8 cellular contexts compared by ENCODE assay signal in the genomic region with DNA sequence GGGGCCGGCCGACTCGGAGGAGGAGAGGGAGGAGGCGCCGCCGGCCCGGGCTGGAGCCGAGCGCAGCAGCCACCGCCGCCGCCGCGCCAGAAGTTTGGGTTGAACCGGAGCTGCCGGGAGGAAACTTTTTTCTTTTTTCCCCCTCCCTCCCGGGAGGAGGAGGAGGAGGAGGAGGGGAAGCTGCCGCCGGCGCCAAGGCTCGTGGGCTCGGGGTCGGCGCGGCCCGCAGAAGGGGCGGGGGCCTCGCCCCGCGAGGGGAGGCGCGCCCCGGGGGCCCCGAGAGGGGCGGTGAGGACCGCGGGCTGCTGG. TPM values are rescaled to one million over a fixed set of nuclear protein-coding genes. Genes with fewer than 3 reads are reported as not detected.
DNase-seq lines count a peak whose midpoint lies in the region; ATAC-seq and TF ChIP-seq lines count a peak whose summit lies in the region.

No MANE protein-coding gene starts in this region.

- POLR2A ChIA-PET in activated CD4-positive, alpha-beta T cell treated with anti-CD3 and anti-CD28 coated beads for 36 hours (lab: Charles Lee), result no interaction called here

- no peak for TF ChIP-seq POLR2A in lower leg skin (IDR thresholded peaks at IDR 0.05)

- CTCF ChIA-PET in activated CD4-positive, alpha-beta T cell treated with anti-CD3 and anti-CD28 coated beads for 36 hours (lab: Charles Lee), result interaction anchor here (0.8 to 0.9 kb wide), 3 partner anchors 17 to 267 kb away, joined by 3 to 5 read pairs (median 3); no protein-coding TSS in a partner anchor

- peaks cover 42% of the 10 kb centered on the region for H3K27me3 Mint-ChIP-seq in activated CD4-positive, alpha-beta T cell treated with anti-CD3 and anti-CD28 coated beads for 36 hours
- H3K27me3 Mint-ChIP-seq in brain, result peaks cover 15% of the 10 kb centered on the region

- H3K4me1 ChIP-seq in thymus (ENCODE audit: control insufficient read depth, insufficient read depth, low read length), result peaks cover 11% of the 10 kb centered on the region

- H3K4me1 Mint-ChIP-seq in activated CD4-positive, alpha-beta T cell treated with anti-CD3 and anti-CD28 coated beads for 36 hours, result peaks cover 24% of the 10 kb centered on the region
- H3K4me1 Mint-ChIP-seq in brain, result peaks cover 65% of the 10 kb centered on the region

- no peaks in the 10 kb centered on the region for H3K9me3 ChIP-seq in thymus (ENCODE audit: control insufficient read depth)

- intact Hi-C loops in activated CD4-positive, alpha-beta T cell treated with anti-CD3 and anti-CD28 coated beads for 36 hours (cut with DNase I, micrococcal nuclease), result loop anchor here (1.0 to 10.0 kb wide), 6 partner anchors 109 to 610 kb away; partner anchors contain the start of gene STRN (in 1 of the 2)
- intact Hi-C loops in lower leg skin (cut with DNase I; ENCODE audit: low total_unique reads), result no loop called here

- ATAC-seq in activated CD4-positive, alpha-beta T cell treated with anti-CD3 and anti-CD28 coated beads for 36 hours, result no peak
- ATAC-seq in GM18502 (IDR thresholded peaks at IDR 0.05; ENCODE audit: poor library complexity, unreplicated experiment), result no peak

- no peaks in the 10 kb centered on the region for H3K36me3 Mint-ChIP-seq in activated CD4-positive, alpha-beta T cell treated with anti-CD3 and anti-CD28 coated beads for 36 hours (ENCODE audit: low read depth)
- H3K36me3 Mint-ChIP-seq in brain, result no peaks in the 10 kb centered on the region

- WGBS in lower leg skin, 2 donors, result 0% methylated on average over 10 to 13 of the region's 37 CpGs
- under 1% methylated on average over 33 of the region's 37 CpGs for WGBS in thymus

- no peaks in the 10 kb centered on the region for H3K9me3 Mint-ChIP-seq in activated CD4-positive, alpha-beta T cell treated with anti-CD3 and anti-CD28 coated beads for 36 hours (ENCODE audit: low read depth)
- no peaks in the 10 kb centered on the region for H3K9me3 Mint-ChIP-seq in brain

- H3K4me3 ChIP-seq in lower leg skin (ENCODE audit: low read depth, poor library complexity, severe bottlenecking) (peak overlapping the region; percentile 89), thymus (ENCODE audit: low read length) (peak overlapping the region; percentile 72)

- H3K27ac ChIP-seq in thymus (ENCODE audit: low read depth), result peak overlapping the region; percentile 68

- TF ChIP-seq CTCF in brain (conservative IDR thresholded peaks at IDR 0.05), result no peak
- TF ChIP-seq CTCF in lower leg skin (IDR thresholded peaks at IDR 0.05), result no peak

- peaks cover 45% of the 10 kb centered on the region for H3K27me3 ChIP-seq in thymus (ENCODE audit: control insufficient read depth, insufficient read depth)

- no peak overlapping the region for H3K27ac Mint-ChIP-seq in activated CD4-positive, alpha-beta T cell treated with anti-CD3 and anti-CD28 coated beads for 36 hours
- H3K27ac Mint-ChIP-seq in brain, result no peak overlapping the region

- peak overlapping the region; percentile 56 for H3K4me3 Mint-ChIP-seq in activated CD4-positive, alpha-beta T cell treated with anti-CD3 and anti-CD28 coated beads for 36 hours
- H3K4me3 Mint-ChIP-seq in brain, result peak overlapping the region in 3 of 5 experiments; percentile 61 to 83 (median 72)

- H3K36me3 ChIP-seq in thymus (ENCODE audit: control insufficient read depth, insufficient read depth), result no peaks in the 10 kb centered on the region

- no peak for DNase-seq in activated CD4-positive, alpha-beta T cell treated with anti-CD3 and anti-CD28 coated beads for 36 hours
- no peak for DNase-seq in activated CD4-positive, alpha-beta T cell treated with anti-CD3 and anti-CD28 coated beads, Interleukin-2, amount 50 U/mL, for 48 hours
- DNase-seq in lower leg skin (ENCODE audit: low spot score in 2 of 2), result no peak
- DNase-seq in hepatic stellate cell (ENCODE audit: low spot score), result no peak
- DNase-seq in stimulated activated CD4-positive, alpha-beta T cell treated with anti-CD3 and anti-CD28 coated beads, Interleukin-12 subunit alpha, Interleukin-12 subunit beta, amount 100 ng/mL, for 4 hours, result no peak

RNA-seq across cellular contexts. Expression of gene CRIM1, which starts 0.3 kb away (rescaled TPM):
- 1 to 10 TPM; 3.9 to 5.2 TPM for total RNA-seq in activated CD4-positive, alpha-beta T cell treated with anti-CD3 and anti-CD28 coated beads for 36 hours
- polyA plus RNA-seq in brain (ENCODE audit: insufficient read depth, low read depth, low replicate concordance), result 6.9 TPM
- 100 to 1,000 TPM in 3 of 4 donors, 10 to 100 TPM in 1; 71.7 to 132 (median 118) TPM for total RNA-seq in lower leg skin
- 24.3 TPM for polyA plus RNA-seq in thymus

Comparison
In these comparisons a context has a peak if more than half of its experiments do, and no peak if none do; other contexts are left out.
1. RNA of gene CRIM1, which starts 0.3 kb away (total RNA-seq): 71.7 to 132 TPM in lower leg skin; 3.9 to 5.2 TPM in activated CD4-positive, alpha-beta T cell treated with anti-CD3 and anti-CD28 coated beads for 36 hours; every median in the first group is over 10 times any median in the second.